18 cellular contexts compared by ENCODE assay signal in the genomic region with DNA sequence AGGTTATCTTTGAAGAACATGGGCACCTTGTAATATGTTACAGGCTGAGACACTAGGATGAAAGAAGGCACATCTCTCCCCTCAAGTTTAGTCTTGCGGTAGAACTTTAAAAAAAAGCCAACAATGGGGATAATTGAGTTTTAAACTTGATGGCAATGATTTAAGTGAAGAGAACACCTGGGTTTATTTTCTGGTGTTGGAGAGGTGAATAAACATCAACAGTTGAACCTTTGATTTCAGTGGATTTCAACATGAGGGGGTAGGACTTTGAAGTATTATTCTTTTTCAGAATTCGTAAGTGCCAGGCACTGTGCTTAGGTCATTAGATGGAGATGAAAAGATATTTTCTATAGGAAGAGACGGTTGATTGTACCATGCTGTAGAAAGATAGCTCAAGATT. TPM values are rescaled to one million over a fixed set of nuclear protein-coding genes. Genes with fewer than 3 reads are reported as not detected.
A peak's percentile ranks its signal among the peaks of the same experiment; 100 is the strongest.
DNase-seq lines count a peak whose midpoint lies in the region; ATAC-seq and TF ChIP-seq lines count a peak whose summit lies in the region.
"Had no signal": no experiment of that assay in that cellular context is flagged by ENCODE, and none has a peak within 500 bp of the region (broad histone marks: within the 10 kb centered on the region; RNA-seq: fewer than 3 reads in every experiment).

No MANE protein-coding gene starts in this region.

- H3K27ac ChIP-seq in endodermal cell (ENCODE audit: low read depth, low read length) = no peak overlapping the region
- H3K27ac ChIP-seq: dorsolateral prefrontal cortex, uterus had no signal

- H3K4me3 ChIP-seq in endodermal cell (ENCODE audit: low read length) = no peak overlapping the region
- H3K4me3 ChIP-seq: dorsolateral prefrontal cortex, pancreas, skin epidermis, stomach, uterus had no signal

- ATAC-seq in WTC11 = no peak
- no peak for ATAC-seq in stimulated activated naive B cell treated with anti-CD40 and anti-IgM and Interleukin-4, amounts not matched to agents 10 μg/mL and 1 μg/mL and 100 μg/mL, for 72 hours (replicated peaks)
- no peak for ATAC-seq in GM18858 (IDR thresholded peaks at IDR 0.05; ENCODE audit: unreplicated experiment)
- no peak for ATAC-seq in GM21717 (IDR thresholded peaks at IDR 0.05; ENCODE audit: unreplicated experiment)

- DNase-seq in activated naive CD4-positive, alpha-beta T cell treated with anti-CD3 and anti-CD28 coated beads, Interleukin-2, amount 10 ng/mL, durations not matched to agents 7 days and 5 days = no peak
- no peak for DNase-seq in activated naive CD4-positive, alpha-beta T cell treated with Interleukin-2 at 50 U/mL for 16 hours
- DNase-seq in WTC11 (ENCODE audit: low spot score) = no peak
- DNase-seq in endodermal cell = no peak
- DNase-seq in stimulated activated naive B cell treated with anti-CD40 and anti-IgM and Interleukin-4, amounts not matched to agents 10 μg/mL and 1 μg/mL and 100 μg/mL, for 72 hours = no peak
- no peak for DNase-seq in GOT3 (lab: John Stamatoyannopoulos, UW)
- DNase-seq: activated CD4-positive, alpha-beta T cell treated with anti-CD3 and anti-CD28 coated beads, Interleukin-2, amount 50 U/mL, for 1 hour; dorsolateral prefrontal cortex; H7; NCI-H2081 treated with DMSO at 0.1 percent for 48 hours; NCI-H82; pancreas; stomach; uterus had no signal

- CTCF ChIA-PET in activated naive CD4-positive, alpha-beta T cell treated with anti-CD3 and anti-CD28 coated beads, Interleukin-2, amount 10 ng/mL, durations not matched to agents 7 days and 5 days (lab: Charles Lee) = no interaction called here
- CTCF ChIA-PET in WTC11 (lab: Charles Lee) = interaction anchor here (1.0 to 1.3 kb wide), 3 partner anchors 25 to 177 kb away, joined by 3 to 7 read pairs (median 5); no protein-coding TSS in a partner anchor

- peaks cover 54% of the 10 kb centered on the region for H3K4me1 Mint-ChIP-seq in activated naive CD4-positive, alpha-beta T cell treated with anti-CD3 and anti-CD28 coated beads, Interleukin-2, amount 10 ng/mL, durations not matched to agents 7 days and 5 days
- H3K4me1 Mint-ChIP-seq in WTC11 (peaks cover 63% of the 10 kb centered on the region), endodermal cell (peaks cover 72% of the 10 kb centered on the region)
- H3K4me1 Mint-ChIP-seq in stimulated activated naive B cell treated with anti-CD40 and anti-IgM and Interleukin-4, amounts not matched to agents 10 μg/mL and 1 μg/mL and 100 μg/mL, for 72 hours = peaks cover 49 to 90% of the 10 kb centered on the region in 2 donors

- TF ChIP-seq CTCF in WTC11 (IDR thresholded peaks at IDR 0.05) = no peak
- TF ChIP-seq CTCF in endodermal cell (conservative IDR thresholded peaks at IDR 0.05) = no peak

- H3K36me3 Mint-ChIP-seq in activated naive CD4-positive, alpha-beta T cell treated with anti-CD3 and anti-CD28 coated beads, Interleukin-2, amount 10 ng/mL, durations not matched to agents 7 days and 5 days = peaks cover 71% of the 10 kb centered on the region
- H3K36me3 Mint-ChIP-seq in WTC11 (peaks cover 38% of the 10 kb centered on the region), endodermal cell (ENCODE audit: low read depth) (peaks cover 50% of the 10 kb centered on the region)
- H3K36me3 Mint-ChIP-seq in stimulated activated naive B cell treated with anti-CD40 and anti-IgM and Interleukin-4, amounts not matched to agents 10 μg/mL and 1 μg/mL and 100 μg/mL, for 72 hours = peaks cover 48 to 64% of the 10 kb centered on the region in 2 donors

- H3K9me3 Mint-ChIP-seq in activated naive CD4-positive, alpha-beta T cell treated with anti-CD3 and anti-CD28 coated beads, Interleukin-2, amount 10 ng/mL, durations not matched to agents 7 days and 5 days = no peaks in the 10 kb centered on the region
- H3K9me3 Mint-ChIP-seq in WTC11 = no peaks in the 10 kb centered on the region
- no peaks in the 10 kb centered on the region for H3K9me3 Mint-ChIP-seq in endodermal cell
- H3K9me3 Mint-ChIP-seq in stimulated activated naive B cell treated with anti-CD40 and anti-IgM and Interleukin-4, amounts not matched to agents 10 μg/mL and 1 μg/mL and 100 μg/mL, for 72 hours = no peaks in the 10 kb centered on the region
- H3K9me3 Mint-ChIP-seq: brain had no signal

- H3K4me3 Mint-ChIP-seq in activated naive CD4-positive, alpha-beta T cell treated with anti-CD3 and anti-CD28 coated beads, Interleukin-2, amount 10 ng/mL, durations not matched to agents 7 days and 5 days = no peak overlapping the region
- H3K4me3 Mint-ChIP-seq in WTC11 = no peak overlapping the region
- H3K4me3 Mint-ChIP-seq in endodermal cell = no peak overlapping the region
- H3K4me3 Mint-ChIP-seq in stimulated activated naive B cell treated with anti-CD40 and anti-IgM and Interleukin-4, amounts not matched to agents 10 μg/mL and 1 μg/mL and 100 μg/mL, for 72 hours = no peak overlapping the region

- 94 to 100% methylated on average over 3 of the region's 3 CpGs for WGBS in endodermal cell (ENCODE audit: insufficient coverage in 1 of 2, insufficient read length in 1 of 2), 2 experiments

- no peaks in the 10 kb centered on the region for H3K27me3 ChIP-seq in endodermal cell (ENCODE audit: control insufficient read depth, insufficient read depth, low read length, poor library complexity, severe bottlenecking)
- H3K27me3 ChIP-seq: dorsolateral prefrontal cortex, pancreas, stomach, uterus had no signal

- H3K9ac ChIP-seq in endodermal cell (ENCODE audit: extremely low read depth, low read length, poor library complexity, severe bottlenecking) = no peak overlapping the region

- peaks cover 33% of the 10 kb centered on the region for H3K4me1 ChIP-seq in endodermal cell (ENCODE audit: control insufficient read depth, insufficient read depth, low read length)

- peak overlapping the region; percentile 67 for H3K27ac Mint-ChIP-seq in activated naive CD4-positive, alpha-beta T cell treated with anti-CD3 and anti-CD28 coated beads, Interleukin-2, amount 10 ng/mL, durations not matched to agents 7 days and 5 days
- H3K27ac Mint-ChIP-seq in WTC11 (peak overlapping the region; percentile 47), endodermal cell (peak overlapping the region; percentile 81)
- H3K27ac Mint-ChIP-seq in stimulated activated naive B cell treated with anti-CD40 and anti-IgM and Interleukin-4, amounts not matched to agents 10 μg/mL and 1 μg/mL and 100 μg/mL, for 72 hours = peak overlapping the region; percentile 63

- H3K36me3 ChIP-seq in endodermal cell (ENCODE audit: control insufficient read depth, insufficient read depth, low read length) = peaks cover 89% of the 10 kb centered on the region
- H3K36me3 ChIP-seq: uterus had no signal

- H3K27me3 Mint-ChIP-seq in activated naive CD4-positive, alpha-beta T cell treated with anti-CD3 and anti-CD28 coated beads, Interleukin-2, amount 10 ng/mL, durations not matched to agents 7 days and 5 days = no peaks in the 10 kb centered on the region
- H3K27me3 Mint-ChIP-seq in WTC11 (ENCODE audit: low read depth) = no peaks in the 10 kb centered on the region
- no peaks in the 10 kb centered on the region for H3K27me3 Mint-ChIP-seq in endodermal cell (ENCODE audit: insufficient read depth)
- H3K27me3 Mint-ChIP-seq in stimulated activated naive B cell treated with anti-CD40 and anti-IgM and Interleukin-4, amounts not matched to agents 10 μg/mL and 1 μg/mL and 100 μg/mL, for 72 hours = no peaks in the 10 kb centered on the region
- H3K27me3 Mint-ChIP-seq: brain had no signal

- no peaks in the 10 kb centered on the region for H3K9me3 ChIP-seq in endodermal cell (ENCODE audit: control insufficient read depth, low read length)
- H3K9me3 ChIP-seq: pancreas, stomach, uterus had no signal

- POLR2A ChIA-PET in WTC11 (lab: Charles Lee) = no interaction called here

TF ChIP-seq in WTC11, 78 proteins besides CTCF, POLR2A, EP300 and RAD21 (continues in another document):
- TF ChIP-seq E2F1 (CRISPR knock-in tag; IDR thresholded peaks at IDR 0.05) (no peak), KAT7 (CRISPR knock-in tag; IDR thresholded peaks at IDR 0.05; ENCODE audit: borderline replicate concordance) (no peak)
- TF ChIP-seq, protein P1, sequence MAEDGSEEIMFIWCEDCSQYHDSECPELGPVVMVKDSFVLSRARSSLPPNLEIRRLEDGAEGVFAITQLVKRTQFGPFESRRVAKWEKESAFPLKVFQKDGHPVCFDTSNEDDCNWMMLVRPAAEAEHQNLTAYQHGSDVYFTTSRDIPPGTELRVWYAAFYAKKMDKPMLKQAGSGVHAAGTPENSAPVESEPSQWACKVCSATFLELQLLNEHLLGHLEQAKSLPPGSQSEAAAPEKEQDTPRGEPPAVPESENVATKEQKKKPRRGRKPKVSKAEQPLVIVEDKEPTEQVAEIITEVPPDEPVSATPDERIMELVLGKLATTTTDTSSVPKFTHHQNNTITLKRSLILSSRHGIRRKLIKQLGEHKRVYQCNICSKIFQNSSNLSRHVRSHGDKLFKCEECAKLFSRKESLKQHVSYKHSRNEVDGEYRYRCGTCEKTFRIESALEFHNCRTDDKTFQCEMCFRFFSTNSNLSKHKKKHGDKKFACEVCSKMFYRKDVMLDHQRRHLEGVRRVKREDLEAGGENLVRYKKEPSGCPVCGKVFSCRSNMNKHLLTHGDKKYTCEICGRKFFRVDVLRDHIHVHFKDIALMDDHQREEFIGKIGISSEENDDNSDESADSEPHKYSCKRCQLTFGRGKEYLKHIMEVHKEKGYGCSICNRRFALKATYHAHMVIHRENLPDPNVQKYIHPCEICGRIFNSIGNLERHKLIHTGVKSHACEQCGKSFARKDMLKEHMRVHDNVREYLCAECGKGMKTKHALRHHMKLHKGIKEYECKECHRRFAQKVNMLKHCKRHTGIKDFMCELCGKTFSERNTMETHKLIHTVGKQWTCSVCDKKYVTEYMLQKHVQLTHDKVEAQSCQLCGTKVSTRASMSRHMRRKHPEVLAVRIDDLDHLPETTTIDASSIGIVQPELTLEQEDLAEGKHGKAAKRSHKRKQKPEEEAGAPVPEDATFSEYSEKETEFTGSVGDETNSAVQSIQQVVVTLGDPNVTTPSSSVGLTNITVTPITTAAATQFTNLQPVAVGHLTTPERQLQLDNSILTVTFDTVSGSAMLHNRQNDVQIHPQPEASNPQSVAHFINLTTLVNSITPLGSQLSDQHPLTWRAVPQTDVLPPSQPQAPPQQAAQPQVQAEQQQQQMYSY (CRISPR knock-in tag; IDR thresholded peaks at IDR 0.05) = no peak

RNA-seq across cellular contexts. Expression of gene HAPSTR1, which starts 22.3 kb away (rescaled TPM):
- 54.3 to 59.1 TPM (median 56.4 TPM) in 3 replicates for total RNA-seq in WTC11 (2021)
- total RNA-seq in endodermal cell = 10 to 100 TPM; 60.9 to 68.5 TPM
- 34.8 TPM for polyA plus RNA-seq in endodermal cell (2013, experiment 1 of 2)
- polyA plus RNA-seq in endodermal cell (2013, experiment 2 of 2) = 35.4 TPM
